8 cellular contexts compared by ENCODE assay signal in the genomic region with DNA sequence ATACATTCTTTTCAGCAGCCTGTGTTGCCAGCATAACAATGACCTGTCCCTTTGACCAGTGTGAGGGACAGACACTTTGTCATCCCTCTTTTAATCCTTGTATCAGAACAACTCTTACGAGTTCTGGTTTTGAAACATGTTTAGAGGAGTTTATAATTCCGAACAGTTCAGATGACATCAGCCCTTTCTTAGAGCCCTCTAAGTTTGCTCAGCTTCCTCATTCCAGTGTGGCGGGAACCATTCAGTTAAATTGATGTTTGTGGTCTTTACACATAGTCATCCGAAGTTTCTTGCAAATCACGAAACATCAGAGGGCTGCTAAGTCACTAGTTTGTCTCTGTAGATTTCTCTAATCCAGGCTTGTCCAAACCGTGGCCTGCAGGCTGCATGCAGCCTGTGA.
DNase-seq lines count a peak whose midpoint lies in the region; ATAC-seq and TF ChIP-seq lines count a peak whose summit lies in the region.
"Had no signal": no experiment of that assay in that cellular context is flagged by ENCODE, and none has a peak within 500 bp of the region (broad histone marks: within the 10 kb centered on the region; RNA-seq: fewer than 3 reads in every experiment).

No MANE protein-coding gene starts in this region.

- H3K4me1 ChIP-seq in HAP-1 (peaks cover 38% of the 10 kb centered on the region), thyroid gland (peaks cover 43 to 67% of the 10 kb centered on the region in 2 donors), PC-3 (ENCODE audit: insufficient read depth, low read length) (peaks cover 14% of the 10 kb centered on the region)

- intact Hi-C loops in left ventricle myocardium superior (cut with micrococcal nuclease), result no loop called here
- intact Hi-C loops in thyroid gland (cut with DNase I), result no loop called here
- intact Hi-C loops in PC-3 (cut with micrococcal nuclease), result loop anchor here (5.0 kb wide), 1 partner anchor 66 kb away; no protein-coding TSS in a partner anchor

- no peak overlapping the region for H2AFZ ChIP-seq in PC-3 (ENCODE audit: low read length)

- DNase-seq in HAP-1 (ENCODE audit: low spot score in 2 of 2) (peak; percentile 56 to 87), T-cell (no peak), left ventricle myocardium superior (no peak), thyroid gland (no peak), mesenteric fat pad (ENCODE audit: low spot score) (no peak), PC-3 (no peak), NCI-H1694 treated with DMSO at 0.1 percent for 48 hours (lab: John Stamatoyannopoulos, UW) (no peak)

- H3K27me3 Mint-ChIP-seq in T-cell, result no peaks in the 10 kb centered on the region

- TF ChIP-seq POLR2A in thyroid gland (IDR thresholded peaks at IDR 0.05), result no peak

- H3K4me2 ChIP-seq in PC-3 (ENCODE audit: low read length), result no peak overlapping the region

- H3K36me3 ChIP-seq in HAP-1 (replicated peaks), result no peaks in the 10 kb centered on the region
- H3K36me3 ChIP-seq in thyroid gland, result no peaks in the 10 kb centered on the region
- peaks cover 4% of the 10 kb centered on the region; the same call in 1 of the 2 replicates for H3K36me3 ChIP-seq in PC-3 (ENCODE audit: low read depth, low read length)
- H3K36me3 ChIP-seq: thoracic aorta had no signal

- ATAC-seq in T-cell (replicated peaks in 1 of 4) (no peak), left ventricle myocardium superior (peak; percentile 25), PC-3 (no peak)

- no peak for TF ChIP-seq CTCF in thyroid gland (IDR thresholded peaks at IDR 0.05)
- TF ChIP-seq CTCF in PC-3 (conservative IDR thresholded peaks at IDR 0.05; ENCODE audit: low read depth, low read length), result no peak

- 64 to 75% methylated on average over 6 of the region's 6 CpGs for WGBS in thyroid gland, 2 donors

- H3K27ac ChIP-seq in thyroid gland, result peak overlapping the region in 2 of 3 donors; percentile 78 to 81
- H3K27ac ChIP-seq in PC-3 (ENCODE audit: low read length), result no peak overlapping the region

- H3K9me3 ChIP-seq in HAP-1 (no peaks in the 10 kb centered on the region), thyroid gland (no peaks in the 10 kb centered on the region), PC-3 (ENCODE audit: low read length) (no peaks in the 10 kb centered on the region)
- H3K9me3 ChIP-seq: thoracic aorta had no signal

- H3K9ac ChIP-seq in PC-3 (ENCODE audit: low read length), result no peak overlapping the region

- H3K4me3 Mint-ChIP-seq in T-cell, result no peak overlapping the region

- in situ Hi-C loops in HAP-1 (cut with MboI; ENCODE audit: low sequenced_read_pairs), result loop anchor here (10.0 kb wide), 2 partner anchors 188 to 352 kb away; no protein-coding TSS in a partner anchor

- no peaks in the 10 kb centered on the region for H4K20me1 ChIP-seq in PC-3 (ENCODE audit: low read length)

- POLR2A ChIA-PET in T-cell (lab: Charles Lee), result no interaction called here
- POLR2A ChIA-PET in PC-3 (lab: Charles Lee; ENCODE audit: unreplicated experiment), result no interaction called here

- BruUV-seq in PC-3 (replicated peaks; lab: Mats Ljungman, UMichigan), result no TSS peak

- H3K79me2 ChIP-seq in PC-3 (ENCODE audit: low read length), result peaks cover 66% of the 10 kb centered on the region

- no peaks in the 10 kb centered on the region for H3F3A ChIP-seq in PC-3 (ENCODE audit: low read length, unreplicated experiment)

- H3K27ac Mint-ChIP-seq in T-cell, result peak overlapping the region; percentile 5 to 50

- no peaks in the 10 kb centered on the region for H3K9me3 Mint-ChIP-seq in T-cell

- peaks cover 6% of the 10 kb centered on the region for H3K36me3 Mint-ChIP-seq in T-cell

- H3K4me1 Mint-ChIP-seq in T-cell, result peaks cover 62 to 79% (median 75%) of the 10 kb centered on the region in 3 donors

- CTCF ChIA-PET in T-cell (lab: Charles Lee) (no interaction called here), PC-3 (lab: Charles Lee) (no interaction called here)

- no peaks in the 10 kb centered on the region for H3K9me2 ChIP-seq in PC-3 (replicated peaks; ENCODE audit: low read length)

- H3K27me3 ChIP-seq in HAP-1 (ENCODE audit: low read depth) (no peaks in the 10 kb centered on the region), thyroid gland (no peaks in the 10 kb centered on the region), PC-3 (ENCODE audit: low read length) (no peaks in the 10 kb centered on the region)

- H3K4me3 ChIP-seq in HAP-1, result no peak overlapping the region
- H3K4me3 ChIP-seq in thyroid gland (replicated peaks in 1 of 3), result no peak overlapping the region
- no peak overlapping the region for H3K4me3 ChIP-seq in PC-3 (ENCODE audit: low read length)
- H3K4me3 ChIP-seq: thoracic aorta had no signal

Comparison
In these comparisons a context has a peak if more than half of its experiments do, and no peak if none do; other contexts are left out.
1. DNase-seq: peak in HAP-1 (2 of 2); none in T-cell (0 of 34), left ventricle myocardium superior (single experiment), thyroid gland (0 of 2), mesenteric fat pad (single experiment), PC-3 (single experiment) and NCI-H1694 treated with DMSO at 0.1 percent for 48 hours (single experiment).